ENCODE assay signal across 14 cellular contexts in the genomic region with DNA sequence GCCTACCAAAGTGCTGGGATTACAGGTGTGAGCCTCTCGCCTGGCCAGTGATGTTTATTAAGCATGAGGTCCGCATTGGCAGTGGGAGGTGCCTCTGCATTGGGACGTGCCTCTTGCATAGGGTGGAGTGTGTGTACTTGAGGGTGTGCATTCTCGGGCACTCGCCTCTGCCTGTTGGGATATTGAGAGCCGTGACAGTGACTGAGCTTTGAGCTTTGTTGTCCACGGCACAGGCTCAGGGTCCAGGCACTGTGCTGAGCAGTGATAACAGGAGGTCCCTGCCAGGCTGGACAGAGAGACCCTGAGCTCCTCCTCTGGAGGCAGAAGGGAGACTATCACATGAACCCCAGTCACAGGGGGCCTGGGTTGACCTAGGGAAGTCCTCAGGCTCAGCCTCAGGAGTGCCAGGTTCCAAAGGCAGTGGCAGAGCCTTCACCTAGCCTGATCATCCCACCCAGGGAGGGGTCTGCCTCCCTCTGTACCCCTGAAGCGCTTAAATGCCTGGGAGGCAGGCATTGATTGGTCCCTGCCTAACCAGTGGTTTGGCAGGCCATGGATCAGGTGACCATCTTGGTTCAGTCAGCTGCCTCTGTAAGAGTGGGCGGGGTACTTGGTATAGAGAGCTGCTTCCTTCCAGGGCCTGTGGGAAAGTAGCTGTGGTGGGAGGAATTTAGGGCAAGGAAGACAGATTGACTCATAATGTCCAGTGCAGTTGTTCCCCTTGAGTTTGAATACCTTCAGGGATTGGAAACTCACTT.
DNase-seq lines count a peak whose midpoint lies in the region; ATAC-seq, FAIRE-seq and TF ChIP-seq lines count a peak whose summit lies in the region.
"Had no signal": no experiment of that assay in that cellular context is flagged by ENCODE, and none has a peak within 500 bp of the region (broad histone marks: within the 10 kb centered on the region; RNA-seq: fewer than 3 reads in every experiment).

No MANE protein-coding gene starts in this region.

- no peaks in the 10 kb centered on the region for H3K9me3 Mint-ChIP-seq in activated T-cell treated with anti-CD3 and anti-CD28 coated beads, Interleukin-2, amount 50 U/mL, for 24 hours

- peak; percentile 23 for FAIRE-seq in H54 (lab: Jason Lieb, UNC)

- no peak for TF ChIP-seq POLR2A in H54 (IDR thresholded peaks at IDR 0.05; ENCODE audit: low read depth, low read length)

- peak; percentile 61 for DNase-seq in H54 (ENCODE audit: insufficient read length, low spot score)
- DNase-seq in SK-MEL-5 (ENCODE audit: low read depth, low spot score) = peak; percentile 75
- peak; percentile 76 for DNase-seq in fibroblast of peridontal ligament (ENCODE audit: extremely low read depth)
- DNase-seq in renal cortical epithelial cell (ENCODE audit: low read depth) = peak; percentile 84
- DNase-seq in central memory CD4-positive, alpha-beta T cell = no peak
- DNase-seq in activated T-cell treated with anti-CD3 and anti-CD28 coated beads, Interleukin-2, amount 50 U/mL, for 24 hours = no peak
- no peak for DNase-seq in NCI-H2029 treated with DMSO at 0.1 percent for 48 hours (lab: John Stamatoyannopoulos, UW)
- DNase-seq: activated T-cell treated with anti-CD3 and anti-CD28 coated beads, Interleukin-2, amount 50 U/mL, for 1 hour; cerebellar nuclear complex; GDM1; NCI-H526 treated with DMSO at 0.1 percent for 48 hours; T-helper 2 cell had no signal

- H3K27ac Mint-ChIP-seq in activated T-cell treated with anti-CD3 and anti-CD28 coated beads, Interleukin-2, amount 50 U/mL, for 24 hours = no peak overlapping the region
- H3K27ac Mint-ChIP-seq: progenitor cell of endocrine pancreas had no signal

- no peak overlapping the region for H3K4me3 Mint-ChIP-seq in activated T-cell treated with anti-CD3 and anti-CD28 coated beads, Interleukin-2, amount 50 U/mL, for 24 hours

- peaks cover 3% of the 10 kb centered on the region for H3K27me3 Mint-ChIP-seq in activated T-cell treated with anti-CD3 and anti-CD28 coated beads, Interleukin-2, amount 50 U/mL, for 24 hours

- in situ Hi-C loops in SK-MEL-5 (cut with HindIII; ENCODE audit: low pct_unique_long_range_greater_than_20kb, low sequenced_read_pairs) = no loop called here

- no peaks in the 10 kb centered on the region for H3K4me1 Mint-ChIP-seq in activated T-cell treated with anti-CD3 and anti-CD28 coated beads, Interleukin-2, amount 50 U/mL, for 24 hours (ENCODE audit: low read depth)

- H3K36me3 Mint-ChIP-seq in activated T-cell treated with anti-CD3 and anti-CD28 coated beads, Interleukin-2, amount 50 U/mL, for 24 hours (ENCODE audit: low read depth) = no peaks in the 10 kb centered on the region

- ATAC-seq in GM19351 (IDR thresholded peaks at IDR 0.05; ENCODE audit: unreplicated experiment) = no peak

Comparison
In these comparisons a context has a peak if more than half of its experiments do, and no peak if none do; other contexts are left out.
1. DNase-seq: peak in H54 (single experiment), SK-MEL-5 (single experiment), fibroblast of peridontal ligament (single experiment) and renal cortical epithelial cell (single experiment); none in central memory CD4-positive, alpha-beta T cell (single experiment), activated T-cell treated with anti-CD3 and anti-CD28 coated beads, Interleukin-2, amount 50 U/mL, for 24 hours (single experiment) and NCI-H2029 treated with DMSO at 0.1 percent for 48 hours (single experiment).